In genomic region chr1:216212826-216213225, GRCh38 we compare ENCODE assay signal across 33 cellular contexts.
"Had no signal": no experiment of that assay in that cellular context is flagged by ENCODE, and none has a peak within 500 bp of the region (broad histone marks: within the 10 kb centered on the region; RNA-seq: fewer than 3 reads in every experiment).

No MANE protein-coding gene starts in this region.

- DNase-seq: activated B cell treated with CpG ODN at 0.5 μM for 24 hours; activated CD4-positive, alpha-beta memory T cell treated with anti-CD3 and anti-CD28 coated beads for 36 hours; activated CD4-positive, alpha-beta T cell treated with anti-CD3 and anti-CD28 coated beads for 4 hours; activated CD4-positive, alpha-beta T cell treated with anti-CD3 and anti-CD28 coated beads, Interleukin-2, amount 50 U/mL, for 1 hour; activated CD4-positive, CD25-positive, alpha-beta regulatory T cell treated with anti-CD3 and anti-CD28 coated beads, Interleukin-2, amount 50 U/mL, for 72 hours; activated CD8-positive, alpha-beta memory T cell treated with anti-CD3 and anti-CD28 coated beads, Interleukin-2, amount 50 U/mL, for 4 hours; activated effector memory CD4-positive, alpha-beta T cell treated with Interleukin-2 at 50 U/mL for 16 hours; activated naive CD4-positive, alpha-beta T cell treated with anti-CD3 and anti-CD28 coated beads, Interleukin-2, amount 10 ng/mL, durations not matched to agents 7 days and 5 days; activated naive CD8-positive, alpha-beta T cell treated with anti-CD3 and anti-CD28 coated beads, Interleukin-2, amount 50 U/mL, for 24 hours; activated T-cell treated with anti-CD3 and anti-CD28 coated beads, Interleukin-2, amount 50 U/mL, for 48 hours; anterior cingulate cortex; caudate nucleus; cerebellar nuclear complex; cortex of kidney; MM.1S; NCI-H1092; NCI-H146; NCI-H187; NCI-H2029 treated with DMSO at 0.1 percent for 48 hours; NCI-H2107; NCI-H2171; NCI-H510A; NCI-H526; NCI-H748 treated with DMSO at 0.1 percent for 48 hours; NK-92 treated with Interleukin-12 subunit alpha and Interleukin-12 subunit beta, amount 100 ng/mL, for 24 hours; Right ventricle myocardium superior had no signal

- H3K9me3 Mint-ChIP-seq: activated B cell treated with CpG ODN at 0.5 μM for 24 hours; activated CD4-positive, alpha-beta memory T cell treated with anti-CD3 and anti-CD28 coated beads for 36 hours; activated naive CD4-positive, alpha-beta T cell treated with anti-CD3 and anti-CD28 coated beads, Interleukin-2, amount 10 ng/mL, durations not matched to agents 7 days and 5 days; T-helper 1 cell treated with Interleukin-12 subunit alpha and Interleukin-12 subunit beta and Interleukin-4 antibody, amounts not matched to agents 30 μg/mL and 1 μg/mL, for 36 hours; T-helper 2 cell treated with Interferon-gamma antibody and Interleukin-4, amounts not matched to agents 5 μg/mL and 100 μg/mL, for 36 hours had no signal

- H3K4me1 Mint-ChIP-seq: activated B cell treated with CpG ODN at 0.5 μM for 24 hours; activated naive CD4-positive, alpha-beta T cell treated with anti-CD3 and anti-CD28 coated beads, Interleukin-2, amount 10 ng/mL, durations not matched to agents 7 days and 5 days; activated naive CD8-positive, alpha-beta T cell treated with anti-CD3 and anti-CD28 coated beads, Interleukin-2, amount 50 U/mL, for 24 hours; brain had no signal

- H3K4me2 ChIP-seq: KMS-11 had no signal

- H3K27ac Mint-ChIP-seq: activated B cell treated with CpG ODN at 0.5 μM for 24 hours; activated CD4-positive, alpha-beta memory T cell treated with anti-CD3 and anti-CD28 coated beads for 36 hours; activated naive CD4-positive, alpha-beta T cell treated with anti-CD3 and anti-CD28 coated beads, Interleukin-2, amount 10 ng/mL, durations not matched to agents 7 days and 5 days; activated naive CD8-positive, alpha-beta T cell; activated naive CD8-positive, alpha-beta T cell treated with anti-CD3 and anti-CD28 coated beads, Interleukin-2, amount 50 U/mL, for 24 hours; brain; T-helper 1 cell treated with Interleukin-12 subunit alpha and Interleukin-12 subunit beta and Interleukin-4 antibody, amounts not matched to agents 30 μg/mL and 1 μg/mL, for 36 hours; T-helper 2 cell treated with Interferon-gamma antibody and Interleukin-4, amounts not matched to agents 5 μg/mL and 100 μg/mL, for 36 hours had no signal

- H3K9ac ChIP-seq: KMS-11 had no signal

- ATAC-seq: activated naive CD8-positive, alpha-beta T cell treated with anti-CD3 and anti-CD28 coated beads, Interleukin-2, amount 50 U/mL, for 24 hours had no signal

- H3K27me3 Mint-ChIP-seq: activated B cell treated with CpG ODN at 0.5 μM for 24 hours; activated CD4-positive, alpha-beta memory T cell treated with anti-CD3 and anti-CD28 coated beads for 36 hours; activated naive CD4-positive, alpha-beta T cell treated with anti-CD3 and anti-CD28 coated beads, Interleukin-2, amount 10 ng/mL, durations not matched to agents 7 days and 5 days; activated naive CD8-positive, alpha-beta T cell; activated naive CD8-positive, alpha-beta T cell treated with anti-CD3 and anti-CD28 coated beads, Interleukin-2, amount 50 U/mL, for 24 hours had no signal

- H3K27ac ChIP-seq: KMS-11, VCaP had no signal

- FAIRE-seq: bronchial epithelial cell had no signal

- H3K36me3 Mint-ChIP-seq: activated CD4-positive, alpha-beta memory T cell treated with anti-CD3 and anti-CD28 coated beads for 36 hours; activated naive CD4-positive, alpha-beta T cell treated with anti-CD3 and anti-CD28 coated beads, Interleukin-2, amount 10 ng/mL, durations not matched to agents 7 days and 5 days; activated naive CD8-positive, alpha-beta T cell; brain had no signal

- H3K4me3 Mint-ChIP-seq: activated B cell treated with CpG ODN at 0.5 μM for 24 hours; activated CD4-positive, alpha-beta memory T cell treated with anti-CD3 and anti-CD28 coated beads for 36 hours; activated naive CD4-positive, alpha-beta T cell treated with anti-CD3 and anti-CD28 coated beads, Interleukin-2, amount 10 ng/mL, durations not matched to agents 7 days and 5 days; activated naive CD8-positive, alpha-beta T cell; activated naive CD8-positive, alpha-beta T cell treated with anti-CD3 and anti-CD28 coated beads, Interleukin-2, amount 50 U/mL, for 24 hours; brain; T-helper 1 cell treated with Interleukin-12 subunit alpha and Interleukin-12 subunit beta and Interleukin-4 antibody, amounts not matched to agents 30 μg/mL and 1 μg/mL, for 36 hours; T-helper 2 cell treated with Interferon-gamma antibody and Interleukin-4, amounts not matched to agents 5 μg/mL and 100 μg/mL, for 36 hours had no signal
